21 cellular contexts compared by ENCODE assay signal in genomic region chr18:45896991-45897390, GRCh38.
DNase-seq lines count a peak whose midpoint lies in the region; ATAC-seq and TF ChIP-seq lines count a peak whose summit lies in the region.
"Had no signal": no experiment of that assay in that cellular context is flagged by ENCODE, and none has a peak within 500 bp of the region (broad histone marks: within the 10 kb centered on the region; RNA-seq: fewer than 3 reads in every experiment).

No MANE protein-coding gene starts in this region.

- TF ChIP-seq EP300 in stomach (IDR thresholded peaks at IDR 0.05): no peak
- TF ChIP-seq EP300 in upper lobe of left lung (IDR thresholded peaks at IDR 0.05): no peak

- H3K9me3 ChIP-seq in hepatocyte (ENCODE audit: low read depth) (no peaks in the 10 kb centered on the region), muscle layer of colon (ENCODE audit: low read length) (no peaks in the 10 kb centered on the region), stomach (no peaks in the 10 kb centered on the region), upper lobe of left lung (no peaks in the 10 kb centered on the region)
- H3K9me3 ChIP-seq: SK-N-SH had no signal

- DNase-seq in hepatocyte (ENCODE audit: low spot score) (peak; percentile 15), stomach (peak; percentile 39), SW 1271 (lab: John Stamatoyannopoulos, UW) (no peak), upper lobe of left lung (no peak), NCI-H526 (lab: John Stamatoyannopoulos, UW) (no peak), NCI-H1436 treated with DMSO at 0.1 percent for 48 hours (lab: John Stamatoyannopoulos, UW) (no peak)
- DNase-seq: CD4-positive, CD25-positive, alpha-beta regulatory T cell; COR-L47; DMS79; GOT3; Karpas-422; NCI-H1417 treated with DMSO at 0.1 percent for 48 hours; NCI-H1930; NCI-H510A; NCI-H748 treated with DMSO at 0.1 percent for 48 hours; SIG-M5; SK-N-SH had no signal

- H3K4me2 ChIP-seq in hepatocyte: no peak overlapping the region
- H3K4me2 ChIP-seq: SK-N-SH had no signal

- peaks cover 95% of the 10 kb centered on the region for H3K36me3 Mint-ChIP-seq in activated T-helper 17 cell treated with anti-CD3 and anti-CD28 coated beads, Interleukin-2, amount 50 U/mL, for 72 hours (ENCODE audit: low read depth)

- H3K79me2 ChIP-seq in hepatocyte: no peaks in the 10 kb centered on the region

- TF ChIP-seq CTCF in hepatocyte (IDR thresholded peaks at IDR 0.05; ENCODE audit: poor library complexity): no peak
- no peak for TF ChIP-seq CTCF in stomach (IDR thresholded peaks at IDR 0.05)
- no peak for TF ChIP-seq CTCF in upper lobe of left lung (IDR thresholded peaks at IDR 0.05)

- H3K27me3 ChIP-seq in hepatocyte: no peaks in the 10 kb centered on the region
- H3K27me3 ChIP-seq in muscle layer of colon (ENCODE audit: control insufficient read depth in 1 of 2, insufficient read depth in 2 of 2, low read length in 2 of 2): no peaks in the 10 kb centered on the region
- H3K27me3 ChIP-seq in stomach: no peaks in the 10 kb centered on the region
- no peaks in the 10 kb centered on the region for H3K27me3 ChIP-seq in upper lobe of left lung

- no peak overlapping the region for H2AFZ ChIP-seq in hepatocyte

- H3K27ac ChIP-seq in hepatocyte: peak overlapping the region; percentile 29
- H3K27ac ChIP-seq in muscle layer of colon (ENCODE audit: low read depth, low read length): peak overlapping the region; percentile 17
- H3K27ac ChIP-seq in stomach: peak overlapping the region in 1 of 5 donors; percentile 25
- no peak overlapping the region for H3K27ac ChIP-seq in upper lobe of left lung

- H3K9ac ChIP-seq in muscle layer of colon (ENCODE audit: low read length): no peak overlapping the region
- H3K9ac ChIP-seq: SK-N-SH had no signal

- H3K9me3 Mint-ChIP-seq in activated T-helper 17 cell treated with anti-CD3 and anti-CD28 coated beads, Interleukin-2, amount 50 U/mL, for 72 hours: no peaks in the 10 kb centered on the region

- H3K4me1 Mint-ChIP-seq in activated T-helper 17 cell treated with anti-CD3 and anti-CD28 coated beads, Interleukin-2, amount 50 U/mL, for 72 hours: no peaks in the 10 kb centered on the region

- H3K36me3 ChIP-seq in hepatocyte (replicated peaks; ENCODE audit: insufficient read depth, low read depth) (no peaks in the 10 kb centered on the region), muscle layer of colon (ENCODE audit: insufficient read depth, low read length) (peaks cover 35% of the 10 kb centered on the region), stomach (peaks cover 35 to 91% (median 74%) of the 10 kb centered on the region in 4 donors), upper lobe of left lung (peaks cover 19 to 80% (median 44%) of the 10 kb centered on the region in 4 donors)

- no peak overlapping the region for H3K4me3 Mint-ChIP-seq in activated T-helper 17 cell treated with anti-CD3 and anti-CD28 coated beads, Interleukin-2, amount 50 U/mL, for 72 hours
- H3K4me3 Mint-ChIP-seq: CD4-positive, CD25-positive, alpha-beta regulatory T cell had no signal

- no peaks in the 10 kb centered on the region for H4K20me1 ChIP-seq in hepatocyte (ENCODE audit: insufficient read depth, poor library complexity, severe bottlenecking)

- TF ChIP-seq POLR2A in stomach (IDR thresholded peaks at IDR 0.05) (no peak), upper lobe of left lung (IDR thresholded peaks at IDR 0.05) (no peak)

- no peaks in the 10 kb centered on the region for H3K27me3 Mint-ChIP-seq in activated T-helper 17 cell treated with anti-CD3 and anti-CD28 coated beads, Interleukin-2, amount 50 U/mL, for 72 hours
- H3K27me3 Mint-ChIP-seq: CD4-positive, CD25-positive, alpha-beta regulatory T cell had no signal

- H3K4me3 ChIP-seq in hepatocyte (no peak overlapping the region), muscle layer of colon (ENCODE audit: low read depth in 1 of 2, low read length in 2 of 2) (no peak overlapping the region), stomach (no peak overlapping the region), upper lobe of left lung (no peak overlapping the region)

- intact Hi-C loops in stomach (cut with DNase I; ENCODE audit: low total_unique reads): no loop called here

- no peaks in the 10 kb centered on the region for H3K4me1 ChIP-seq in hepatocyte (ENCODE audit: insufficient read depth)
- H3K4me1 ChIP-seq in muscle layer of colon (ENCODE audit: insufficient read depth, low read length): peaks cover 11% of the 10 kb centered on the region
- peaks cover 0 to 17% (median 8%) of the 10 kb centered on the region in 4 donors for H3K4me1 ChIP-seq in stomach
- no peaks in the 10 kb centered on the region for H3K4me1 ChIP-seq in upper lobe of left lung

- H3K27ac Mint-ChIP-seq in activated T-helper 17 cell treated with anti-CD3 and anti-CD28 coated beads, Interleukin-2, amount 50 U/mL, for 72 hours: peak overlapping the region; percentile 15

- no peak for ATAC-seq in activated T-helper 17 cell treated with anti-CD3 and anti-CD28 coated beads, Interleukin-2, amount 50 U/mL, for 72 hours (replicated peaks)
- ATAC-seq in upper lobe of left lung (ENCODE audit: low FRiP score in 2 of 2): no peak
- ATAC-seq: HCT116, Panc1 had no signal

- no peaks in the 10 kb centered on the region for H3K9me2 ChIP-seq in hepatocyte (replicated peaks; ENCODE audit: insufficient read depth)
- H3K9me2 ChIP-seq: SK-N-SH had no signal

Comparison
In these comparisons a context has a peak if more than half of its experiments do, and no peak if none do; other contexts are left out.
1. DNase-seq: peak in hepatocyte (single experiment) and stomach (single experiment); none in SW 1271 (0 of 2), upper lobe of left lung (0 of 2), NCI-H526 (0 of 2) and NCI-H1436 treated with DMSO at 0.1 percent for 48 hours (single experiment).
2. H3K27ac ChIP-seq: peak in hepatocyte (single experiment) and muscle layer of colon (single experiment); none in upper lobe of left lung (0 of 4).